In the genomic region with DNA sequence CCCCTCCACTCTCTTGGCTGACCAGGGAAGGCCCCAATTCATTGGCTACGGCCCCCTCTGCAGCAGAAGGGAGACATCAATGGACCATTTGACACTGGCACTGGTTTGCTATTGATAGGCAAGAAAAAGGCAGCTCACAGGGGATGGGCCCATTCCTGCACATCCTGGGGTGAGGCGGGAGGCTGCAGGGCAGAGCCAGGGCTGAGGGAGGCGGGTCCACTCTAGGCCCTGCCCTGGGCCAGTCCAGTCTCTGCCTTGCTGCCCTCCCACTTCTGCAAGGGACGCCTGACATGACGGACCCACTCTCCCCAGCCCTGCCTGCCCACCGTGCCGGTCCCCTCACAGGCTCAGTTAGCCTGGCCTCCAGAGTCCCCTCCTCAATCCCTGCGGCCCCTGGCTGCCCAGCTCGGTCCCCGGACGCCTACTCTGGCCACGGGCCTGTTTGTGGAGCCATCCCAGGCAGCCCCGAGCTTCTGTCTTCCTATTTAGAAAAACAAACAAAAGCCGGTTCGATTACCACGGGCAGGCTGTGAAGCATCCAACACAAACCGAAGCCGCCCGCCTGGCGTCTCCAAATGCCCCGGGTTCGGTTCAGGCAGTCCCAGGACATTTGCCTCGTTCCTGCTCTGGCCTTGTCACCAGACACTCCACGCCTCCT, we compare ENCODE assay signal across 2 cellular contexts.
TF ChIP-seq lines count a peak whose summit lies in the region.

No MANE protein-coding gene starts in this region.

TF ChIP-seq in GM23338, 12 proteins besides CTCF, POLR2A, EP300 and RAD21 (continues in another document):
- TF ChIP-seq, protein P1, sequence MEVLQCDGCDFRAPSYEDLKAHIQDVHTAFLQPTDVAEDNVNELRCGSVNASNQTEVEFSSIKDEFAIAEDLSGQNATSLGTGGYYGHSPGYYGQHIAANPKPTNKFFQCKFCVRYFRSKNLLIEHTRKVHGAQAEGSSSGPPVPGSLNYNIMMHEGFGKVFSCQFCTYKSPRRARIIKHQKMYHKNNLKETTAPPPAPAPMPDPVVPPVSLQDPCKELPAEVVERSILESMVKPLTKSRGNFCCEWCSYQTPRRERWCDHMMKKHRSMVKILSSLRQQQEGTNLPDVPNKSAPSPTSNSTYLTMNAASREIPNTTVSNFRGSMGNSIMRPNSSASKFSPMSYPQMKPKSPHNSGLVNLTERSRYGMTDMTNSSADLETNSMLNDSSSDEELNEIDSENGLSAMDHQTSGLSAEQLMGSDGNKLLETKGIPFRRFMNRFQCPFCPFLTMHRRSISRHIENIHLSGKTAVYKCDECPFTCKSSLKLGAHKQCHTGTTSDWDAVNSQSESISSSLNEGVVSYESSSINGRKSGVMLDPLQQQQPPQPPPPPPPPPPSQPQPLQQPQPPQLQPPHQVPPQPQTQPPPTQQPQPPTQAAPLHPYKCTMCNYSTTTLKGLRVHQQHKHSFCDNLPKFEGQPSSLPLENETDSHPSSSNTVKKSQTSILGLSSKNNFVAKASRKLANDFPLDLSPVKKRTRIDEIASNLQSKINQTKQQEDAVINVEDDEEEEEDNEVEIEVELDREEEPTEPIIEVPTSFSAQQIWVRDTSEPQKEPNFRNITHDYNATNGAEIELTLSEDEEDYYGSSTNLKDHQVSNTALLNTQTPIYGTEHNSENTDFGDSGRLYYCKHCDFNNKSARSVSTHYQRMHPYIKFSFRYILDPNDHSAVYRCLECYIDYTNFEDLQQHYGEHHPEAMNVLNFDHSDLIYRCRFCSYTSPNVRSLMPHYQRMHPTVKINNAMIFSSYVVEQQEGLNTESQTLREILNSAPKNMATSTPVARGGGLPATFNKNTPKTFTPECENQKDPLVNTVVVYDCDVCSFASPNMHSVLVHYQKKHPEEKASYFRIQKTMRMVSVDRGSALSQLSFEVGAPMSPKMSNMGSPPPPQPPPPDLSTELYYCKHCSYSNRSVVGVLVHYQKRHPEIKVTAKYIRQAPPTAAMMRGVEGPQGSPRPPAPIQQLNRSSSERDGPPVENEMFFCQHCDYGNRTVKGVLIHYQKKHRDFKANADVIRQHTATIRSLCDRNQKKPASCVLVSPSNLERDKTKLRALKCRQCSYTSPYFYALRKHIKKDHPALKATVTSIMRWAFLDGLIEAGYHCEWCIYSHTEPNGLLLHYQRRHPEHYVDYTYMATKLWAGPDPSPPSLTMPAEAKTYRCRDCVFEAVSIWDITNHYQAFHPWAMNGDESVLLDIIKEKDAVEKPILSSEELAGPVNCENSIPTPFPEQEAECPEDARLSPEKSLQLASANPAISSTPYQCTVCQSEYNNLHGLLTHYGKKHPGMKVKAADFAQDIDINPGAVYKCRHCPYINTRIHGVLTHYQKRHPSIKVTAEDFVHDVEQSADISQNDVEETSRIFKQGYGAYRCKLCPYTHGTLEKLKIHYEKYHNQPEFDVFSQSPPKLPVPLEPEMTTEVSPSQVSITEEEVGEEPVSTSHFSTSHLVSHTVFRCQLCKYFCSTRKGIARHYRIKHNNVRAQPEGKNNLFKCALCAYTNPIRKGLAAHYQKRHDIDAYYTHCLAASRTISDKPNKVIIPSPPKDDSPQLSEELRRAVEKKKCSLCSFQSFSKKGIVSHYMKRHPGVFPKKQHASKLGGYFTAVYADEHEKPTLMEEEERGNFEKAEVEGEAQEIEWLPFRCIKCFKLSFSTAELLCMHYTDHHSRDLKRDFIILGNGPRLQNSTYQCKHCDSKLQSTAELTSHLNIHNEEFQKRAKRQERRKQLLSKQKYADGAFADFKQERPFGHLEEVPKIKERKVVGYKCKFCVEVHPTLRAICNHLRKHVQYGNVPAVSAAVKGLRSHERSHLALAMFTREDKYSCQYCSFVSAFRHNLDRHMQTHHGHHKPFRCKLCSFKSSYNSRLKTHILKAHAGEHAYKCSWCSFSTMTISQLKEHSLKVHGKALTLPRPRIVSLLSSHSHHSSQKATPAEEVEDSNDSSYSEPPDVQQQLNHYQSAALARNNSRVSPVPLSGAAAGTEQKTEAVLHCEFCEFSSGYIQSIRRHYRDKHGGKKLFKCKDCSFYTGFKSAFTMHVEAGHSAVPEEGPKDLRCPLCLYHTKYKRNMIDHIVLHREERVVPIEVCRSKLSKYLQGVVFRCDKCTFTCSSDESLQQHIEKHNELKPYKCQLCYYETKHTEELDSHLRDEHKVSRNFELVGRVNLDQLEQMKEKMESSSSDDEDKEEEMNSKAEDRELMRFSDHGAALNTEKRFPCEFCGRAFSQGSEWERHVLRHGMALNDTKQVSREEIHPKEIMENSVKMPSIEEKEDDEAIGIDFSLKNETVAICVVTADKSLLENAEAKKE (CRISPR knock-in tag; IDR thresholded peaks at IDR 0.05): no peak
- TF ChIP-seq ZNF114 (CRISPR knock-in tag; IDR thresholded peaks at IDR 0.05) (no peak), EZH2 (IDR thresholded peaks at IDR 0.05; ENCODE audit: low read depth, unreplicated experiment) (no peak), CREB1 (CRISPR knock-in tag; IDR thresholded peaks at IDR 0.05; ENCODE audit: low read depth) (no peak), STAT1 (IDR thresholded peaks at IDR 0.05; ENCODE audit: unreplicated experiment) (no peak), EZH2phosphoT487 (IDR thresholded peaks at IDR 0.05; ENCODE audit: unreplicated experiment) (no peak)
- TF ChIP-seq, protein P2, sequence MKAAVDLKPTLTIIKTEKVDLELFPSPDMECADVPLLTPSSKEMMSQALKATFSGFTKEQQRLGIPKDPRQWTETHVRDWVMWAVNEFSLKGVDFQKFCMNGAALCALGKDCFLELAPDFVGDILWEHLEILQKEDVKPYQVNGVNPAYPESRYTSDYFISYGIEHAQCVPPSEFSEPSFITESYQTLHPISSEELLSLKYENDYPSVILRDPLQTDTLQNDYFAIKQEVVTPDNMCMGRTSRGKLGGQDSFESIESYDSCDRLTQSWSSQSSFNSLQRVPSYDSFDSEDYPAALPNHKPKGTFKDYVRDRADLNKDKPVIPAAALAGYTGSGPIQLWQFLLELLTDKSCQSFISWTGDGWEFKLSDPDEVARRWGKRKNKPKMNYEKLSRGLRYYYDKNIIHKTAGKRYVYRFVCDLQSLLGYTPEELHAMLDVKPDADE (IDR thresholded peaks at IDR 0.05): no peak
- TF ChIP-seq, protein P3, sequence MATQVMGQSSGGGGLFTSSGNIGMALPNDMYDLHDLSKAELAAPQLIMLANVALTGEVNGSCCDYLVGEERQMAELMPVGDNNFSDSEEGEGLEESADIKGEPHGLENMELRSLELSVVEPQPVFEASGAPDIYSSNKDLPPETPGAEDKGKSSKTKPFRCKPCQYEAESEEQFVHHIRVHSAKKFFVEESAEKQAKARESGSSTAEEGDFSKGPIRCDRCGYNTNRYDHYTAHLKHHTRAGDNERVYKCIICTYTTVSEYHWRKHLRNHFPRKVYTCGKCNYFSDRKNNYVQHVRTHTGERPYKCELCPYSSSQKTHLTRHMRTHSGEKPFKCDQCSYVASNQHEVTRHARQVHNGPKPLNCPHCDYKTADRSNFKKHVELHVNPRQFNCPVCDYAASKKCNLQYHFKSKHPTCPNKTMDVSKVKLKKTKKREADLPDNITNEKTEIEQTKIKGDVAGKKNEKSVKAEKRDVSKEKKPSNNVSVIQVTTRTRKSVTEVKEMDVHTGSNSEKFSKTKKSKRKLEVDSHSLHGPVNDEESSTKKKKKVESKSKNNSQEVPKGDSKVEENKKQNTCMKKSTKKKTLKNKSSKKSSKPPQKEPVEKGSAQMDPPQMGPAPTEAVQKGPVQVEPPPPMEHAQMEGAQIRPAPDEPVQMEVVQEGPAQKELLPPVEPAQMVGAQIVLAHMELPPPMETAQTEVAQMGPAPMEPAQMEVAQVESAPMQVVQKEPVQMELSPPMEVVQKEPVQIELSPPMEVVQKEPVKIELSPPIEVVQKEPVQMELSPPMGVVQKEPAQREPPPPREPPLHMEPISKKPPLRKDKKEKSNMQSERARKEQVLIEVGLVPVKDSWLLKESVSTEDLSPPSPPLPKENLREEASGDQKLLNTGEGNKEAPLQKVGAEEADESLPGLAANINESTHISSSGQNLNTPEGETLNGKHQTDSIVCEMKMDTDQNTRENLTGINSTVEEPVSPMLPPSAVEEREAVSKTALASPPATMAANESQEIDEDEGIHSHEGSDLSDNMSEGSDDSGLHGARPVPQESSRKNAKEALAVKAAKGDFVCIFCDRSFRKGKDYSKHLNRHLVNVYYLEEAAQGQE (IDR thresholded peaks at IDR 0.05; ENCODE audit: unreplicated experiment): no peak

TF ChIP-seq in WTC11, 78 proteins besides CTCF, POLR2A, EP300 and RAD21 (continued from another document):
- TF ChIP-seq, protein P4, sequence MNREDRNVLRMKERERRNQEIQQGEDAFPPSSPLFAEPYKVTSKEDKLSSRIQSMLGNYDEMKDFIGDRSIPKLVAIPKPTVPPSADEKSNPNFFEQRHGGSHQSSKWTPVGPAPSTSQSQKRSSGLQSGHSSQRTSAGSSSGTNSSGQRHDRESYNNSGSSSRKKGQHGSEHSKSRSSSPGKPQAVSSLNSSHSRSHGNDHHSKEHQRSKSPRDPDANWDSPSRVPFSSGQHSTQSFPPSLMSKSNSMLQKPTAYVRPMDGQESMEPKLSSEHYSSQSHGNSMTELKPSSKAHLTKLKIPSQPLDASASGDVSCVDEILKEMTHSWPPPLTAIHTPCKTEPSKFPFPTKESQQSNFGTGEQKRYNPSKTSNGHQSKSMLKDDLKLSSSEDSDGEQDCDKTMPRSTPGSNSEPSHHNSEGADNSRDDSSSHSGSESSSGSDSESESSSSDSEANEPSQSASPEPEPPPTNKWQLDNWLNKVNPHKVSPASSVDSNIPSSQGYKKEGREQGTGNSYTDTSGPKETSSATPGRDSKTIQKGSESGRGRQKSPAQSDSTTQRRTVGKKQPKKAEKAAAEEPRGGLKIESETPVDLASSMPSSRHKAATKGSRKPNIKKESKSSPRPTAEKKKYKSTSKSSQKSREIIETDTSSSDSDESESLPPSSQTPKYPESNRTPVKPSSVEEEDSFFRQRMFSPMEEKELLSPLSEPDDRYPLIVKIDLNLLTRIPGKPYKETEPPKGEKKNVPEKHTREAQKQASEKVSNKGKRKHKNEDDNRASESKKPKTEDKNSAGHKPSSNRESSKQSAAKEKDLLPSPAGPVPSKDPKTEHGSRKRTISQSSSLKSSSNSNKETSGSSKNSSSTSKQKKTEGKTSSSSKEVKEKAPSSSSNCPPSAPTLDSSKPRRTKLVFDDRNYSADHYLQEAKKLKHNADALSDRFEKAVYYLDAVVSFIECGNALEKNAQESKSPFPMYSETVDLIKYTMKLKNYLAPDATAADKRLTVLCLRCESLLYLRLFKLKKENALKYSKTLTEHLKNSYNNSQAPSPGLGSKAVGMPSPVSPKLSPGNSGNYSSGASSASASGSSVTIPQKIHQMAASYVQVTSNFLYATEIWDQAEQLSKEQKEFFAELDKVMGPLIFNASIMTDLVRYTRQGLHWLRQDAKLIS (CRISPR knock-in tag; IDR thresholded peaks at IDR 0.05; ENCODE audit: borderline replicate concordance): no peak
- TF ChIP-seq TP53 (CRISPR knock-in tag; IDR thresholded peaks at IDR 0.05): no peak
- TF ChIP-seq, protein P5, sequence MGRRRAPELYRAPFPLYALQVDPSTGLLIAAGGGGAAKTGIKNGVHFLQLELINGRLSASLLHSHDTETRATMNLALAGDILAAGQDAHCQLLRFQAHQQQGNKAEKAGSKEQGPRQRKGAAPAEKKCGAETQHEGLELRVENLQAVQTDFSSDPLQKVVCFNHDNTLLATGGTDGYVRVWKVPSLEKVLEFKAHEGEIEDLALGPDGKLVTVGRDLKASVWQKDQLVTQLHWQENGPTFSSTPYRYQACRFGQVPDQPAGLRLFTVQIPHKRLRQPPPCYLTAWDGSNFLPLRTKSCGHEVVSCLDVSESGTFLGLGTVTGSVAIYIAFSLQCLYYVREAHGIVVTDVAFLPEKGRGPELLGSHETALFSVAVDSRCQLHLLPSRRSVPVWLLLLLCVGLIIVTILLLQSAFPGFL (CRISPR knock-in tag; IDR thresholded peaks at IDR 0.05; ENCODE audit: borderline replicate concordance): no peak
- TF ChIP-seq FOXP1 (CRISPR knock-in tag; IDR thresholded peaks at IDR 0.05; ENCODE audit: borderline replicate concordance): no peak
- no peak for TF ChIP-seq GABPB1 (CRISPR knock-in tag; IDR thresholded peaks at IDR 0.05)
- TF ChIP-seq, protein P6, sequence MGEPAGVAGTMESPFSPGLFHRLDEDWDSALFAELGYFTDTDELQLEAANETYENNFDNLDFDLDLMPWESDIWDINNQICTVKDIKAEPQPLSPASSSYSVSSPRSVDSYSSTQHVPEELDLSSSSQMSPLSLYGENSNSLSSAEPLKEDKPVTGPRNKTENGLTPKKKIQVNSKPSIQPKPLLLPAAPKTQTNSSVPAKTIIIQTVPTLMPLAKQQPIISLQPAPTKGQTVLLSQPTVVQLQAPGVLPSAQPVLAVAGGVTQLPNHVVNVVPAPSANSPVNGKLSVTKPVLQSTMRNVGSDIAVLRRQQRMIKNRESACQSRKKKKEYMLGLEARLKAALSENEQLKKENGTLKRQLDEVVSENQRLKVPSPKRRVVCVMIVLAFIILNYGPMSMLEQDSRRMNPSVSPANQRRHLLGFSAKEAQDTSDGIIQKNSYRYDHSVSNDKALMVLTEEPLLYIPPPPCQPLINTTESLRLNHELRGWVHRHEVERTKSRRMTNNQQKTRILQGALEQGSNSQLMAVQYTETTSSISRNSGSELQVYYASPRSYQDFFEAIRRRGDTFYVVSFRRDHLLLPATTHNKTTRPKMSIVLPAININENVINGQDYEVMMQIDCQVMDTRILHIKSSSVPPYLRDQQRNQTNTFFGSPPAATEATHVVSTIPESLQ (CRISPR knock-in tag; IDR thresholded peaks at IDR 0.05): no peak
- no peak for TF ChIP-seq NFATC4 (CRISPR knock-in tag; IDR thresholded peaks at IDR 0.05)
- TF ChIP-seq, protein P7, sequence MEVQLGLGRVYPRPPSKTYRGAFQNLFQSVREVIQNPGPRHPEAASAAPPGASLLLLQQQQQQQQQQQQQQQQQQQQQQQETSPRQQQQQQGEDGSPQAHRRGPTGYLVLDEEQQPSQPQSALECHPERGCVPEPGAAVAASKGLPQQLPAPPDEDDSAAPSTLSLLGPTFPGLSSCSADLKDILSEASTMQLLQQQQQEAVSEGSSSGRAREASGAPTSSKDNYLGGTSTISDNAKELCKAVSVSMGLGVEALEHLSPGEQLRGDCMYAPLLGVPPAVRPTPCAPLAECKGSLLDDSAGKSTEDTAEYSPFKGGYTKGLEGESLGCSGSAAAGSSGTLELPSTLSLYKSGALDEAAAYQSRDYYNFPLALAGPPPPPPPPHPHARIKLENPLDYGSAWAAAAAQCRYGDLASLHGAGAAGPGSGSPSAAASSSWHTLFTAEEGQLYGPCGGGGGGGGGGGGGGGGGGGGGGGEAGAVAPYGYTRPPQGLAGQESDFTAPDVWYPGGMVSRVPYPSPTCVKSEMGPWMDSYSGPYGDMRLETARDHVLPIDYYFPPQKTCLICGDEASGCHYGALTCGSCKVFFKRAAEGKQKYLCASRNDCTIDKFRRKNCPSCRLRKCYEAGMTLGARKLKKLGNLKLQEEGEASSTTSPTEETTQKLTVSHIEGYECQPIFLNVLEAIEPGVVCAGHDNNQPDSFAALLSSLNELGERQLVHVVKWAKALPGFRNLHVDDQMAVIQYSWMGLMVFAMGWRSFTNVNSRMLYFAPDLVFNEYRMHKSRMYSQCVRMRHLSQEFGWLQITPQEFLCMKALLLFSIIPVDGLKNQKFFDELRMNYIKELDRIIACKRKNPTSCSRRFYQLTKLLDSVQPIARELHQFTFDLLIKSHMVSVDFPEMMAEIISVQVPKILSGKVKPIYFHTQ (CRISPR knock-in tag; IDR thresholded peaks at IDR 0.05): no peak
- no peak for TF ChIP-seq KAT7 (CRISPR knock-in tag; IDR thresholded peaks at IDR 0.05; ENCODE audit: borderline replicate concordance)
- no peak for TF ChIP-seq ATF1 (CRISPR knock-in tag; IDR thresholded peaks at IDR 0.05)
- no peak for TF ChIP-seq ELF4 (CRISPR knock-in tag; IDR thresholded peaks at IDR 0.05; ENCODE audit: low read depth)
- TF ChIP-seq, protein P8, sequence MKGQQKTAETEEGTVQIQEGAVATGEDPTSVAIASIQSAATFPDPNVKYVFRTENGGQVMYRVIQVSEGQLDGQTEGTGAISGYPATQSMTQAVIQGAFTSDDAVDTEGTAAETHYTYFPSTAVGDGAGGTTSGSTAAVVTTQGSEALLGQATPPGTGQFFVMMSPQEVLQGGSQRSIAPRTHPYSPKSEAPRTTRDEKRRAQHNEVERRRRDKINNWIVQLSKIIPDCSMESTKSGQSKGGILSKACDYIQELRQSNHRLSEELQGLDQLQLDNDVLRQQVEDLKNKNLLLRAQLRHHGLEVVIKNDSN (CRISPR knock-in tag; IDR thresholded peaks at IDR 0.05): no peak
